1 cellular context compared by ENCODE assay signal in genomic region chr12:103586791-103587370, GRCh38.
TF ChIP-seq lines count a peak whose summit lies in the region.

TSS of gene STAB2 (plus strand) at chr12:103587273. CDS start at chr12:103587477, 204 bp downstream.

TF ChIP-seq in WTC11, 78 proteins besides CTCF, POLR2A, EP300 and RAD21 (continued from another document):
- no peak for TF ChIP-seq USF1 (CRISPR knock-in tag; IDR thresholded peaks at IDR 0.05)
- no peak for TF ChIP-seq SMAD4 (CRISPR knock-in tag; IDR thresholded peaks at IDR 0.05)
TF ChIP-seq in WTC11: peak in this region for 0.
